ENCODE assay signal across 13 cellular contexts in genomic region chr3:150970665-150971327, GRCh38. TPM values are rescaled to one million over a fixed set of nuclear protein-coding genes. Genes with fewer than 3 reads are reported as not detected.
DNase-seq lines count a peak whose midpoint lies in the region; ATAC-seq and TF ChIP-seq lines count a peak whose summit lies in the region.
"Had no signal": no experiment of that assay in that cellular context is flagged by ENCODE, and none has a peak within 500 bp of the region (broad histone marks: within the 10 kb centered on the region; RNA-seq: fewer than 3 reads in every experiment).

No MANE protein-coding gene starts in this region.

- no peak overlapping the region for H3K27ac ChIP-seq in fibroblast of lung (ENCODE audit: insufficient read depth, low read length)
- no peak overlapping the region for H3K27ac ChIP-seq in endodermal cell (ENCODE audit: low read depth, low read length)
- H3K27ac ChIP-seq: neutrophil, tibial artery had no signal

- peaks cover 15% of the 10 kb centered on the region for H3K4me1 Mint-ChIP-seq in endodermal cell

- H3K36me3 Mint-ChIP-seq in endodermal cell (ENCODE audit: low read depth), result no peaks in the 10 kb centered on the region

- peak overlapping the region; percentile 48 for H3K9ac ChIP-seq in ES-I3 (ENCODE audit: low read depth, low read length)
- no peak overlapping the region for H3K9ac ChIP-seq in fibroblast of lung (ENCODE audit: insufficient read depth, low read length)
- no peak overlapping the region for H3K9ac ChIP-seq in endodermal cell (ENCODE audit: extremely low read depth, low read length, poor library complexity, severe bottlenecking)

- H3K36me3 ChIP-seq in ES-I3 (ENCODE audit: insufficient read depth, low read length), result no peaks in the 10 kb centered on the region
- no peaks in the 10 kb centered on the region for H3K36me3 ChIP-seq in fibroblast of lung (ENCODE audit: control insufficient read depth, insufficient read depth, low read length)
- H3K36me3 ChIP-seq in endodermal cell (ENCODE audit: control insufficient read depth, insufficient read depth, low read length), result no peaks in the 10 kb centered on the region
- H3K36me3 ChIP-seq: neutrophil, tibial artery had no signal

- WGBS in endodermal cell (ENCODE audit: insufficient coverage in 1 of 2, insufficient read length in 1 of 2), 2 experiments, result 45 to 63% methylated on average over 5 to 6 of the region's 6 CpGs

- H3K4me3 ChIP-seq in fibroblast of lung (replicated peaks in 1 of 4; ENCODE audit: control extremely low read depth in 1 of 4, insufficient read depth in 1 of 4, low read depth in 3 of 4, low read length in 4 of 4) (no peak overlapping the region), endodermal cell (ENCODE audit: low read length) (no peak overlapping the region)
- H3K4me3 ChIP-seq: tibial artery had no signal

- H3K27me3 Mint-ChIP-seq in endodermal cell (ENCODE audit: insufficient read depth), result no peaks in the 10 kb centered on the region

- no peaks in the 10 kb centered on the region for H3K9me3 Mint-ChIP-seq in endodermal cell

- no peaks in the 10 kb centered on the region for H3K79me2 ChIP-seq in fibroblast of lung (ENCODE audit: control insufficient read depth, insufficient read depth, low read length)

- H3K27me3 ChIP-seq in fibroblast of lung (ENCODE audit: control insufficient read depth, insufficient read depth, low read length), result no peaks in the 10 kb centered on the region
- no peaks in the 10 kb centered on the region for H3K27me3 ChIP-seq in endodermal cell (ENCODE audit: control insufficient read depth, insufficient read depth, low read length, poor library complexity, severe bottlenecking)
- H3K27me3 ChIP-seq: neutrophil, tibial artery had no signal

- TF ChIP-seq CTCF in fibroblast of lung (conservative IDR thresholded peaks at IDR 0.05 in 1 of 2, IDR thresholded peaks at IDR 0.05 in 1 of 2; ENCODE audit: low read depth in 1 of 2, low read length in 2 of 2) (no peak), endodermal cell (conservative IDR thresholded peaks at IDR 0.05) (no peak)

- peaks cover 43% of the 10 kb centered on the region for H3K4me1 ChIP-seq in ES-I3 (ENCODE audit: insufficient read depth, low read length)
- no peaks in the 10 kb centered on the region for H3K4me1 ChIP-seq in fibroblast of lung (ENCODE audit: control insufficient read depth, extremely low read depth, insufficient read depth, low read length)
- H3K4me1 ChIP-seq in endodermal cell (ENCODE audit: control insufficient read depth, insufficient read depth, low read length), result peaks cover 11% of the 10 kb centered on the region
- H3K4me1 ChIP-seq: tibial artery had no signal

- DNase-seq in RPMI7951 (ENCODE audit: low read depth) (peak; percentile 70), fibroblast of lung (ENCODE audit: low read depth in 2 of 2) (peak; percentile 62 to 81), renal cortical epithelial cell (ENCODE audit: low read depth) (peak; percentile 75), endodermal cell (no peak), DMS53 treated with DMSO at 0.1 percent for 48 hours (lab: John Stamatoyannopoulos, UW; ENCODE audit: unreplicated experiment) (no peak)
- DNase-seq: activated CD4-positive, alpha-beta T cell treated with anti-CD3 and anti-CD28 coated beads for 48 hours; activated naive CD4-positive, alpha-beta T cell treated with Interleukin-2 at 50 U/mL for 16 hours; Right ventricle myocardium superior; tibial artery had no signal

- H3K9me3 ChIP-seq in ES-I3 (ENCODE audit: control insufficient read depth, insufficient read depth, low read length), result no peaks in the 10 kb centered on the region
- H3K9me3 ChIP-seq in fibroblast of lung (ENCODE audit: control insufficient read depth, insufficient read depth, low read depth, low read length), result no peaks in the 10 kb centered on the region
- no peaks in the 10 kb centered on the region for H3K9me3 ChIP-seq in endodermal cell (ENCODE audit: control insufficient read depth, low read length)
- H3K9me3 ChIP-seq: neutrophil, tibial artery had no signal

- H3K4me3 Mint-ChIP-seq in endodermal cell, result no peak overlapping the region

- no peak overlapping the region for H3K4me2 ChIP-seq in fibroblast of lung (ENCODE audit: extremely low read depth, insufficient read depth, low read length)

- no peak overlapping the region for H2AFZ ChIP-seq in fibroblast of lung (ENCODE audit: low read length)

- no peaks in the 10 kb centered on the region for H4K20me1 ChIP-seq in fibroblast of lung (ENCODE audit: control insufficient read depth, extremely low read depth, insufficient read depth, low read length)

- ATAC-seq in HG03139 (IDR thresholded peaks at IDR 0.05; ENCODE audit: unreplicated experiment) (no peak), GM19023 (IDR thresholded peaks at IDR 0.05; ENCODE audit: unreplicated experiment) (no peak)

- no peak overlapping the region for H3K27ac Mint-ChIP-seq in endodermal cell

RNA-seq across cellular contexts. Expression of gene CLRN1, which starts 1.7 kb away (rescaled TPM):
- not detected in 2 replicates for total RNA-seq in RPMI7951 (2014; rRNA removed; shearing (Covaris generic))
- total RNA-seq in fibroblast of lung (not detected in 2 replicates), renal cortical epithelial cell (not detected in 2 replicates), endodermal cell (not detected)
- not detected in 2 replicates for polyA plus RNA-seq in fibroblast of lung
- not detected in 2 replicates for polyA plus RNA-seq in fibroblast of lung (2012)
- not detected in 2 replicates for polyA minus RNA-seq in fibroblast of lung (ENCODE audit: low replicate concordance)
- not detected for polyA plus RNA-seq in endodermal cell (2013, experiment 1 of 2)
- polyA plus RNA-seq in endodermal cell (2013, experiment 2 of 2), result not detected
- total RNA-seq: Right ventricle myocardium superior had no signal

Comparison
In these comparisons a context has a peak if more than half of its experiments do, and no peak if none do; other contexts are left out.
1. DNase-seq: peak in RPMI7951 (single experiment), fibroblast of lung (2 of 2) and renal cortical epithelial cell (single experiment); none in endodermal cell (single experiment) and DMS53 treated with DMSO at 0.1 percent for 48 hours (single experiment).